ENCODE assay signal across 20 cellular contexts in the genomic region with DNA sequence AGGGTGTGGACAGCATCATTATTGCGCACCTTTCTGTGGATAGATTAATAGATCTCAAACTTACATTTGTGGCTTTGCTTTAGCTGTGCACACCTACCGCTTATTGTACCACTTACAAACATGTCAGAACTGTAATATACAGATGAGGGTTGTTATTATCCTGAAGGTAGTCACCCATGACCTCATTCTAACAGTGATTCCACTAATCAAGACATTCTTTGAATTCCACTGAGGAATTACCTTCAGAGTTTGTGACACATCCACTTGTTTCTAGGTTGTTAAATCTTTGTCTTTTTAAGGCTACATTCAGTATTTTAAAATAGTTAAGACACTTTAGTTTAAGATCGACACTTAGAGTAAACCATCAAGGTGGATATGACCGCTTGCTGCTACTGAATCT. TPM values are rescaled to one million over a fixed set of nuclear protein-coding genes. Genes with fewer than 3 reads are reported as not detected.
DNase-seq lines count a peak whose midpoint lies in the region; ATAC-seq and TF ChIP-seq lines count a peak whose summit lies in the region.
"Had no signal": no experiment of that assay in that cellular context is flagged by ENCODE, and none has a peak within 500 bp of the region (broad histone marks: within the 10 kb centered on the region; RNA-seq: fewer than 3 reads in every experiment).

No MANE protein-coding gene starts in this region.

- POLR2A ChIA-PET in Caco-2 (lab: Charles Lee), result no interaction called here

- peak overlapping the region; percentile 19 for H3K27ac Mint-ChIP-seq in Caco-2 (ENCODE audit: unreplicated experiment)
- peak overlapping the region; percentile 57 to 89 (median 74) for H3K27ac Mint-ChIP-seq in nephron
- H3K27ac Mint-ChIP-seq: CD4-positive, alpha-beta T cell; HFFc6 had no signal

- DNase-seq in Caco-2 (no peak), ascending aorta (ENCODE audit: low spot score in 2 of 2) (no peak), glomerular visceral epithelial cell (ENCODE audit: extremely low spot score) (peak; percentile 59), anterior cingulate cortex (lab: John Stamatoyannopoulos, UW) (no peak), mesenteric fat pad (ENCODE audit: low spot score) (no peak)
- DNase-seq: Calu3; CD4-positive, alpha-beta T cell; HFFc6; KG1; NCI-H1417; NCI-H187; NCI-H226; NCI-H524; RPMI8226; SHP77 treated with DMSO at 0.1 percent for 48 hours had no signal

- CTCF ChIA-PET in Caco-2 (lab: Charles Lee), result no interaction called here

- H3K27me3 Mint-ChIP-seq in Caco-2 (ENCODE audit: insufficient read depth, unreplicated experiment) (no peaks in the 10 kb centered on the region), nephron (ENCODE audit: low read depth) (no peaks in the 10 kb centered on the region)
- H3K27me3 Mint-ChIP-seq: CD4-positive, alpha-beta T cell had no signal

- no peaks in the 10 kb centered on the region for H3K9me3 ChIP-seq in Caco-2
- no peaks in the 10 kb centered on the region for H3K9me3 ChIP-seq in ascending aorta

- no peak overlapping the region for H3K4me3 ChIP-seq in Caco-2 (ENCODE audit: low read depth, low read length)
- no peak overlapping the region for H3K4me3 ChIP-seq in ascending aorta

- H3K27ac ChIP-seq in ascending aorta, result peak overlapping the region; percentile 57

- H3K36me3 ChIP-seq in Caco-2 (ENCODE audit: control insufficient read depth, insufficient read depth, low read length) (no peaks in the 10 kb centered on the region), ascending aorta (no peaks in the 10 kb centered on the region)

- no TSS peak for BruUV-seq in Caco-2 (replicated peaks; lab: Mats Ljungman, UMichigan)

- no peak overlapping the region for H3K4me3 Mint-ChIP-seq in Caco-2 (ENCODE audit: unreplicated experiment)
- no peak overlapping the region for H3K4me3 Mint-ChIP-seq in nephron
- H3K4me3 Mint-ChIP-seq: CD4-positive, alpha-beta T cell; HFFc6 had no signal

- TF ChIP-seq CTCF in Caco-2 (IDR thresholded peaks at IDR 0.05; ENCODE audit: insufficient read depth in 1 of 2, low read depth in 1 of 2, low read length in 1 of 2, severe bottlenecking in 1 of 2, unreplicated experiment in 1 of 2), result no peak
- TF ChIP-seq CTCF in ascending aorta (IDR thresholded peaks at IDR 0.05), result no peak
- no peak for TF ChIP-seq CTCF in nephron (IDR thresholded peaks at IDR 0.05; ENCODE audit: unreplicated experiment in 3 of 3)

- H3K4me1 Mint-ChIP-seq in Caco-2 (ENCODE audit: low read depth, unreplicated experiment) (peaks cover 5% of the 10 kb centered on the region), nephron (peaks cover 63% of the 10 kb centered on the region)

- intact Hi-C loops in Caco-2 (cut with micrococcal nuclease; ENCODE audit: unreplicated experiment) (loop anchor here (5.0 kb wide), 3 partner anchors 47 to 593 kb away; no protein-coding TSS in a partner anchor), ascending aorta (cut with DNase I) (loop anchor here (5.0 to 10.0 kb wide), 2 partner anchors 100 to 117 kb away; a partner anchor contains a TSS)

- peaks cover 22% of the 10 kb centered on the region for H3K4me1 ChIP-seq in Caco-2
- H3K4me1 ChIP-seq in ascending aorta, result peaks cover 0 to 6% of the 10 kb centered on the region in 2 donors

- no peaks in the 10 kb centered on the region for H3K36me3 Mint-ChIP-seq in Caco-2 (ENCODE audit: insufficient read depth, unreplicated experiment)
- peaks cover 2% of the 10 kb centered on the region for H3K36me3 Mint-ChIP-seq in nephron (ENCODE audit: low read depth)

- ATAC-seq in HG02571 (IDR thresholded peaks at IDR 0.05; ENCODE audit: unreplicated experiment) (no peak), GM21576 (IDR thresholded peaks at IDR 0.05; ENCODE audit: unreplicated experiment) (no peak)
- ATAC-seq: HepG2 had no signal

- H3K9me3 Mint-ChIP-seq in Caco-2 (ENCODE audit: unreplicated experiment), result no peaks in the 10 kb centered on the region
- no peaks in the 10 kb centered on the region for H3K9me3 Mint-ChIP-seq in nephron
- H3K9me3 Mint-ChIP-seq: CD4-positive, alpha-beta T cell; HFFc6 had no signal

- H3K27me3 ChIP-seq in Caco-2 (replicated peaks; ENCODE audit: control insufficient read depth, insufficient read depth, low read length), result no peaks in the 10 kb centered on the region
- no peaks in the 10 kb centered on the region for H3K27me3 ChIP-seq in ascending aorta

RNA-seq across cellular contexts. Expression of a gene that starts 7.8 kb away (rescaled TPM):
- not detected in 2 replicates for total RNA-seq in Caco-2 (2022)
- not detected for total RNA-seq in ascending aorta
- total RNA-seq in mesenteric fat pad, result not detected
- total RNA-seq: Calu3; CD4-positive, alpha-beta T cell; H4; HepG2; HFFc6 had no signal
